ENCODE assay signal across 1 cellular context in the genomic region with DNA sequence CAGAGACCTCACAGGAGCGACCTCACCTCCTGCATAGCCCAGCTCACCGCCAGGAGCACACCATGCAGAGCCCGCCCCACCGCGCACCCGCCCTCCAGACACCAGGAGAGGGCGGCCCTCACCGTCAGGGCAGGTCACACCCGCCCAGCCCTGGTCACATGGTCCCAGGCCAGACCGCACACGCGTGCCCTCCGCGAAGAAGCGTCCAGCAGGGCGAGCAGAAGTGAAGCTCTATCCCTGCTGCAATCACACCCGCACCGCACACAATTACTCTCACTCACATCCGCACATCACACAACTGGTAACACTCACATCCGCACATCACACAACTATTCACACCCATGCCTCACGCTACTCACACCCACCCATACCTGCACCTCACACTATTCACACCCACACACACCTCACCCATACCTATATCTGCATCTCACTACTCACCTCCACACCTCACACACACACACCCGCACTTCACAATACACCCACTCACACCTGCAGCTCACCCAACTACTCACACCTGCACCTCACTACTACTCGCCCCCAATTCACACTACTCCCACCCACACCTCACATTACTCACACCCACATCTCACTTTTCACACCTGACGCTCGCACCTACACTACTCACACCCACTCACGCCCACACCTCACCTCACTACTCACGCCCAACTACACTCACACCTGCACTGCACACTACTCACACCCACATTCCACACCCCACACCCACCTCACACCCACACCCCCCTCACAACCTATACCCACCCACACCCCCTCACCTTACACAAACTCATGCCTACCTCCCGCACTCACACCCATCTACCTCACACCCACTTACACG.
TF ChIP-seq lines count a peak whose summit lies in the region.

No MANE protein-coding gene starts in this region.

TF ChIP-seq in HepG2, 621 proteins besides CTCF, POLR2A, EP300 and RAD21:
- no peak for TF ChIP-seq NKX3-1 (CRISPR knock-in tag; IDR thresholded peaks at IDR 0.05)
- no peak for TF ChIP-seq ZNF264 (CRISPR knock-in tag; IDR thresholded peaks at IDR 0.05)
- TF ChIP-seq ZNF619 (CRISPR knock-in tag; IDR thresholded peaks at IDR 0.05) = no peak
- TF ChIP-seq, protein P1, sequence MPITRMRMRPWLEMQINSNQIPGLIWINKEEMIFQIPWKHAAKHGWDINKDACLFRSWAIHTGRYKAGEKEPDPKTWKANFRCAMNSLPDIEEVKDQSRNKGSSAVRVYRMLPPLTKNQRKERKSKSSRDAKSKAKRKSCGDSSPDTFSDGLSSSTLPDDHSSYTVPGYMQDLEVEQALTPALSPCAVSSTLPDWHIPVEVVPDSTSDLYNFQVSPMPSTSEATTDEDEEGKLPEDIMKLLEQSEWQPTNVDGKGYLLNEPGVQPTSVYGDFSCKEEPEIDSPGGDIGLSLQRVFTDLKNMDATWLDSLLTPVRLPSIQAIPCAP (CRISPR knock-in tag; IDR thresholded peaks at IDR 0.05; ENCODE audit: low read depth) = no peak
- TF ChIP-seq, protein P2, sequence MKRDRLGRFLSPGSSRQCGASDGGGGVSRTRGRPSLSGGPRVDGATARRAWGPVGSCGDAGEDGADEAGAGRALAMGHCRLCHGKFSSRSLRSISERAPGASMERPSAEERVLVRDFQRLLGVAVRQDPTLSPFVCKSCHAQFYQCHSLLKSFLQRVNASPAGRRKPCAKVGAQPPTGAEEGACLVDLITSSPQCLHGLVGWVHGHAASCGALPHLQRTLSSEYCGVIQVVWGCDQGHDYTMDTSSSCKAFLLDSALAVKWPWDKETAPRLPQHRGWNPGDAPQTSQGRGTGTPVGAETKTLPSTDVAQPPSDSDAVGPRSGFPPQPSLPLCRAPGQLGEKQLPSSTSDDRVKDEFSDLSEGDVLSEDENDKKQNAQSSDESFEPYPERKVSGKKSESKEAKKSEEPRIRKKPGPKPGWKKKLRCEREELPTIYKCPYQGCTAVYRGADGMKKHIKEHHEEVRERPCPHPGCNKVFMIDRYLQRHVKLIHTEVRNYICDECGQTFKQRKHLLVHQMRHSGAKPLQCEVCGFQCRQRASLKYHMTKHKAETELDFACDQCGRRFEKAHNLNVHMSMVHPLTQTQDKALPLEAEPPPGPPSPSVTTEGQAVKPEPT (CRISPR knock-in tag; IDR thresholded peaks at IDR 0.05; ENCODE audit: low read depth) = no peak
- TF ChIP-seq, protein P3, sequence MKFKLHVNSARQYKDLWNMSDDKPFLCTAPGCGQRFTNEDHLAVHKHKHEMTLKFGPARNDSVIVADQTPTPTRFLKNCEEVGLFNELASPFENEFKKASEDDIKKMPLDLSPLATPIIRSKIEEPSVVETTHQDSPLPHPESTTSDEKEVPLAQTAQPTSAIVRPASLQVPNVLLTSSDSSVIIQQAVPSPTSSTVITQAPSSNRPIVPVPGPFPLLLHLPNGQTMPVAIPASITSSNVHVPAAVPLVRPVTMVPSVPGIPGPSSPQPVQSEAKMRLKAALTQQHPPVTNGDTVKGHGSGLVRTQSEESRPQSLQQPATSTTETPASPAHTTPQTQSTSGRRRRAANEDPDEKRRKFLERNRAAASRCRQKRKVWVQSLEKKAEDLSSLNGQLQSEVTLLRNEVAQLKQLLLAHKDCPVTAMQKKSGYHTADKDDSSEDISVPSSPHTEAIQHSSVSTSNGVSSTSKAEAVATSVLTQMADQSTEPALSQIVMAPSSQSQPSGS (CRISPR knock-in tag; IDR thresholded peaks at IDR 0.05) = no peak
- TF ChIP-seq, protein P4, sequence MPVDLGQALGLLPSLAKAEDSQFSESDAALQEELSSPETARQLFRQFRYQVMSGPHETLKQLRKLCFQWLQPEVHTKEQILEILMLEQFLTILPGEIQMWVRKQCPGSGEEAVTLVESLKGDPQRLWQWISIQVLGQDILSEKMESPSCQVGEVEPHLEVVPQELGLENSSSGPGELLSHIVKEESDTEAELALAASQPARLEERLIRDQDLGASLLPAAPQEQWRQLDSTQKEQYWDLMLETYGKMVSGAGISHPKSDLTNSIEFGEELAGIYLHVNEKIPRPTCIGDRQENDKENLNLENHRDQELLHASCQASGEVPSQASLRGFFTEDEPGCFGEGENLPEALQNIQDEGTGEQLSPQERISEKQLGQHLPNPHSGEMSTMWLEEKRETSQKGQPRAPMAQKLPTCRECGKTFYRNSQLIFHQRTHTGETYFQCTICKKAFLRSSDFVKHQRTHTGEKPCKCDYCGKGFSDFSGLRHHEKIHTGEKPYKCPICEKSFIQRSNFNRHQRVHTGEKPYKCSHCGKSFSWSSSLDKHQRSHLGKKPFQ (CRISPR knock-in tag; IDR thresholded peaks at IDR 0.05; ENCODE audit: insufficient replicate concordance) = peak; percentile 89
- TF ChIP-seq, protein P5, sequence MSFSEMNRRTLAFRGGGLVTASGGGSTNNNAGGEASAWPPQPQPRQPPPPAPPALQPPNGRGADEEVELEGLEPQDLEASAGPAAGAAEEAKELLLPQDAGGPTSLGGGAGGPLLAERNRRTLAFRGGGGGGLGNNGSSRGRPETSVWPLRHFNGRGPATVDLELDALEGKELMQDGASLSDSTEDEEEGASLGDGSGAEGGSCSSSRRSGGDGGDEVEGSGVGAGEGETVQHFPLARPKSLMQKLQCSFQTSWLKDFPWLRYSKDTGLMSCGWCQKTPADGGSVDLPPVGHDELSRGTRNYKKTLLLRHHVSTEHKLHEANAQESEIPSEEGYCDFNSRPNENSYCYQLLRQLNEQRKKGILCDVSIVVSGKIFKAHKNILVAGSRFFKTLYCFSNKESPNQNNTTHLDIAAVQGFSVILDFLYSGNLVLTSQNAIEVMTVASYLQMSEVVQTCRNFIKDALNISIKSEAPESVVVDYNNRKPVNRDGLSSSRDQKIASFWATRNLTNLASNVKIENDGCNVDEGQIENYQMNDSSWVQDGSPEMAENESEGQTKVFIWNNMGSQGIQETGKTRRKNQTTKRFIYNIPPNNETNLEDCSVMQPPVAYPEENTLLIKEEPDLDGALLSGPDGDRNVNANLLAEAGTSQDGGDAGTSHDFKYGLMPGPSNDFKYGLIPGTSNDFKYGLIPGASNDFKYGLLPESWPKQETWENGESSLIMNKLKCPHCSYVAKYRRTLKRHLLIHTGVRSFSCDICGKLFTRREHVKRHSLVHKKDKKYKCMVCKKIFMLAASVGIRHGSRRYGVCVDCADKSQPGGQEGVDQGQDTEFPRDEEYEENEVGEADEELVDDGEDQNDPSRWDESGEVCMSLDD (CRISPR knock-in tag; IDR thresholded peaks at IDR 0.05; ENCODE audit: borderline replicate concordance) = no peak
- peak; percentile 41 for TF ChIP-seq RBM22 (optimal IDR thresholded peaks at IDR 0.05; ENCODE audit: low read length)
- no peak for TF ChIP-seq RXRA (CRISPR knock-in tag; IDR thresholded peaks at IDR 0.05)
- TF ChIP-seq, protein P6, sequence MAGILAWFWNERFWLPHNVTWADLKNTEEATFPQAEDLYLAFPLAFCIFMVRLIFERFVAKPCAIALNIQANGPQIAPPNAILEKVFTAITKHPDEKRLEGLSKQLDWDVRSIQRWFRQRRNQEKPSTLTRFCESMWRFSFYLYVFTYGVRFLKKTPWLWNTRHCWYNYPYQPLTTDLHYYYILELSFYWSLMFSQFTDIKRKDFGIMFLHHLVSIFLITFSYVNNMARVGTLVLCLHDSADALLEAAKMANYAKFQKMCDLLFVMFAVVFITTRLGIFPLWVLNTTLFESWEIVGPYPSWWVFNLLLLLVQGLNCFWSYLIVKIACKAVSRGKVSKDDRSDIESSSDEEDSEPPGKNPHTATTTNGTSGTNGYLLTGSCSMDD (CRISPR knock-in tag; IDR thresholded peaks at IDR 0.05) = no peak
- no peak for TF ChIP-seq GTF3A (CRISPR knock-in tag; conservative IDR thresholded peaks at IDR 0.05)
- TF ChIP-seq, protein P7, sequence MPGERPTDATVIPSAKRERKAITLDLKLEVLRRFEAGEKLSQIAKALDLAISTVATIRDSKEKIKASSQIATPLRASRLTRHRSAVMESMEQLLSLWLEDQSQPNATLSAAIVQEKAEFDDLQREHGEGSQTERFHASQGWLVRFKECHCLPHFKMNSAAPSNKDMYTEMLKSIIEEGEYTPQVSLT (CRISPR knock-in tag; IDR thresholded peaks at IDR 0.05; ENCODE audit: borderline replicate concordance, low read depth) = no peak
- no peak for TF ChIP-seq PHF5A (CRISPR knock-in tag; IDR thresholded peaks at IDR 0.05; ENCODE audit: low read depth, unreplicated experiment)
- TF ChIP-seq, protein P8, sequence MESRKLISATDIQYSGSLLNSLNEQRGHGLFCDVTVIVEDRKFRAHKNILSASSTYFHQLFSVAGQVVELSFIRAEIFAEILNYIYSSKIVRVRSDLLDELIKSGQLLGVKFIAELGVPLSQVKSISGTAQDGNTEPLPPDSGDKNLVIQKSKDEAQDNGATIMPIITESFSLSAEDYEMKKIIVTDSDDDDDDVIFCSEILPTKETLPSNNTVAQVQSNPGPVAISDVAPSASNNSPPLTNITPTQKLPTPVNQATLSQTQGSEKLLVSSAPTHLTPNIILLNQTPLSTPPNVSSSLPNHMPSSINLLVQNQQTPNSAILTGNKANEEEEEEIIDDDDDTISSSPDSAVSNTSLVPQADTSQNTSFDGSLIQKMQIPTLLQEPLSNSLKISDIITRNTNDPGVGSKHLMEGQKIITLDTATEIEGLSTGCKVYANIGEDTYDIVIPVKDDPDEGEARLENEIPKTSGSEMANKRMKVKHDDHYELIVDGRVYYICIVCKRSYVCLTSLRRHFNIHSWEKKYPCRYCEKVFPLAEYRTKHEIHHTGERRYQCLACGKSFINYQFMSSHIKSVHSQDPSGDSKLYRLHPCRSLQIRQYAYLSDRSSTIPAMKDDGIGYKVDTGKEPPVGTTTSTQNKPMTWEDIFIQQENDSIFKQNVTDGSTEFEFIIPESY (CRISPR knock-in tag; IDR thresholded peaks at IDR 0.05) = peak; percentile 81; the same call in 1 of the 2 replicates
- TF ChIP-seq ZNF235 (CRISPR knock-in tag; IDR thresholded peaks at IDR 0.05; ENCODE audit: borderline replicate concordance) = no peak
- 0 out of 2 replicates have a peak, but pooled peaks have one; percentile 53 for TF ChIP-seq NONO (IDR thresholded peaks at IDR 0.05)
- no peak for TF ChIP-seq NONO (CRISPR knock-in tag; conservative IDR thresholded peaks at IDR 0.05)
- no peak for TF ChIP-seq ZSCAN30 (CRISPR knock-in tag; IDR thresholded peaks at IDR 0.05)
- TF ChIP-seq ZNF3 (CRISPR knock-in tag; IDR thresholded peaks at IDR 0.05) = no peak
- TF ChIP-seq, protein P9, sequence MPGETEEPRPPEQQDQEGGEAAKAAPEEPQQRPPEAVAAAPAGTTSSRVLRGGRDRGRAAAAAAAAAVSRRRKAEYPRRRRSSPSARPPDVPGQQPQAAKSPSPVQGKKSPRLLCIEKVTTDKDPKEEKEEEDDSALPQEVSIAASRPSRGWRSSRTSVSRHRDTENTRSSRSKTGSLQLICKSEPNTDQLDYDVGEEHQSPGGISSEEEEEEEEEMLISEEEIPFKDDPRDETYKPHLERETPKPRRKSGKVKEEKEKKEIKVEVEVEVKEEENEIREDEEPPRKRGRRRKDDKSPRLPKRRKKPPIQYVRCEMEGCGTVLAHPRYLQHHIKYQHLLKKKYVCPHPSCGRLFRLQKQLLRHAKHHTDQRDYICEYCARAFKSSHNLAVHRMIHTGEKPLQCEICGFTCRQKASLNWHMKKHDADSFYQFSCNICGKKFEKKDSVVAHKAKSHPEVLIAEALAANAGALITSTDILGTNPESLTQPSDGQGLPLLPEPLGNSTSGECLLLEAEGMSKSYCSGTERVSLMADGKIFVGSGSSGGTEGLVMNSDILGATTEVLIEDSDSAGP (CRISPR knock-in tag; IDR thresholded peaks at IDR 0.05; ENCODE audit: borderline replicate concordance) = no peak
- TF ChIP-seq SSRP1 (CRISPR knock-in tag; IDR thresholded peaks at IDR 0.05) = no peak
- TF ChIP-seq GLI4 (CRISPR knock-in tag; IDR thresholded peaks at IDR 0.05; ENCODE audit: borderline replicate concordance) = no peak
- no peak for TF ChIP-seq ZIK1 (CRISPR knock-in tag; IDR thresholded peaks at IDR 0.05; ENCODE audit: borderline replicate concordance, low read depth)
- TF ChIP-seq SRSF4 (IDR thresholded peaks at IDR 0.05; ENCODE audit: low read depth, low read length, poor library complexity, severe bottlenecking) = no peak
- no peak for TF ChIP-seq ZNF138 (CRISPR knock-in tag; IDR thresholded peaks at IDR 0.05; ENCODE audit: low read depth)
- peak; percentile 12; the same call in 1 of the 2 replicates for TF ChIP-seq FOXA1 (IDR thresholded peaks at IDR 0.05)
- TF ChIP-seq FOXA1 (CRISPR knock-in tag; IDR thresholded peaks at IDR 0.05) = no peak
- TF ChIP-seq, protein P10, sequence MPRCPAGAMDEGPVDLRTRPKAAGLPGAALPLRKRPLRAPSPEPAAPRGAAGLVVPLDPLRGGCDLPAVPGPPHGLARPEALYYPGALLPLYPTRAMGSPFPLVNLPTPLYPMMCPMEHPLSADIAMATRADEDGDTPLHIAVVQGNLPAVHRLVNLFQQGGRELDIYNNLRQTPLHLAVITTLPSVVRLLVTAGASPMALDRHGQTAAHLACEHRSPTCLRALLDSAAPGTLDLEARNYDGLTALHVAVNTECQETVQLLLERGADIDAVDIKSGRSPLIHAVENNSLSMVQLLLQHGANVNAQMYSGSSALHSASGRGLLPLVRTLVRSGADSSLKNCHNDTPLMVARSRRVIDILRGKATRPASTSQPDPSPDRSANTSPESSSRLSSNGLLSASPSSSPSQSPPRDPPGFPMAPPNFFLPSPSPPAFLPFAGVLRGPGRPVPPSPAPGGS (CRISPR knock-in tag; IDR thresholded peaks at IDR 0.05) = no peak
- TF ChIP-seq ZNF614 (CRISPR knock-in tag; IDR thresholded peaks at IDR 0.05; ENCODE audit: borderline replicate concordance) = no peak
- TF ChIP-seq ZMYM3 (CRISPR knock-in tag; IDR thresholded peaks at IDR 0.05) = no peak
- TF ChIP-seq ZNF33A (CRISPR knock-in tag; IDR thresholded peaks at IDR 0.05; ENCODE audit: borderline replicate concordance) = no peak
- TF ChIP-seq GATAD1 (CRISPR knock-in tag; IDR thresholded peaks at IDR 0.05) = no peak
- no peak for TF ChIP-seq TP53 (CRISPR knock-in tag; conservative IDR thresholded peaks at IDR 0.05)
- TF ChIP-seq ZEB1 (IDR thresholded peaks at IDR 0.05; ENCODE audit: insufficient replicate concordance, low read depth) = no peak
- TF ChIP-seq, protein P11, sequence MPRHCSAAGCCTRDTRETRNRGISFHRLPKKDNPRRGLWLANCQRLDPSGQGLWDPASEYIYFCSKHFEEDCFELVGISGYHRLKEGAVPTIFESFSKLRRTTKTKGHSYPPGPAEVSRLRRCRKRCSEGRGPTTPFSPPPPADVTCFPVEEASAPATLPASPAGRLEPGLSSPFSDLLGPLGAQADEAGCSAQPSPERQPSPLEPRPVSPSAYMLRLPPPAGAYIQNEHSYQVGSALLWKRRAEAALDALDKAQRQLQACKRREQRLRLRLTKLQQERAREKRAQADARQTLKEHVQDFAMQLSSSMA (CRISPR knock-in tag; IDR thresholded peaks at IDR 0.05) = no peak
- TF ChIP-seq GPN1 (CRISPR knock-in tag; IDR thresholded peaks at IDR 0.05; ENCODE audit: borderline replicate concordance) = no peak
